21 cellular contexts compared by ENCODE assay signal in genomic region chr1:216293673-216294072, GRCh38.
DNase-seq lines count a peak whose midpoint lies in the region; ATAC-seq and TF ChIP-seq lines count a peak whose summit lies in the region.
"Had no signal": no experiment of that assay in that cellular context is flagged by ENCODE, and none has a peak within 500 bp of the region (broad histone marks: within the 10 kb centered on the region; RNA-seq: fewer than 3 reads in every experiment).

No MANE protein-coding gene starts in this region.

- H3K27ac ChIP-seq in AG04450 (ENCODE audit: low read depth, low read length) (no peak overlapping the region), left lung (no peak overlapping the region)
- H3K27ac ChIP-seq: C4-2B, epithelial cell of prostate, KMS-11, PC-9, right lobe of liver, suprapubic skin, vagina had no signal

- DNase-seq in AG04450 (ENCODE audit: low read depth, low spot score), result peak; percentile 55
- DNase-seq in HS-5 (ENCODE audit: low read depth), result peak; percentile 35
- peak; percentile 88 for DNase-seq in adipocyte (ENCODE audit: low read depth)
- peak; percentile 6 for DNase-seq in fibroblast of peridontal ligament (ENCODE audit: extremely low read depth)
- no peak for DNase-seq in activated gamma-delta T cell treated with Interleukin-2 at 50 U/mL for 16 hours
- no peak for DNase-seq in left lung
- DNase-seq in NCI-H1105 (lab: John Stamatoyannopoulos, UW), result no peak
- DNase-seq: activated CD4-positive, alpha-beta T cell treated with anti-CD3 and anti-CD28 coated beads, Interleukin-2, amount 10 ng/mL, durations not matched to agents 24 days and 14 days; DMS 273 treated with DMSO at 0.1 percent for 48 hours; GF-D8; natural killer cell; NCI-H524; PC-9; right lobe of liver; T-helper 1 cell had no signal

- ATAC-seq in left lung (no peak), GM21360 (IDR thresholded peaks at IDR 0.05; ENCODE audit: unreplicated experiment) (no peak)
- ATAC-seq: natural killer cell had no signal

- no peaks in the 10 kb centered on the region for H3K27me3 ChIP-seq in AG04450 (ENCODE audit: control insufficient read depth, insufficient read depth, low read length)
- no peaks in the 10 kb centered on the region for H3K27me3 ChIP-seq in adipocyte (replicated peaks; ENCODE audit: control insufficient read depth, insufficient read depth, low read length)
- no peaks in the 10 kb centered on the region for H3K27me3 ChIP-seq in left lung
- H3K27me3 ChIP-seq: right lobe of liver, suprapubic skin, vagina had no signal

- intact Hi-C loops in left lung (cut with DNase I), result no loop called here

- TF ChIP-seq CTCF in AG04450 (IDR thresholded peaks at IDR 0.05; ENCODE audit: low read depth, low read length) (no peak), left lung (IDR thresholded peaks at IDR 0.05) (no peak)

- no peak overlapping the region for H3K9ac ChIP-seq in adipocyte (ENCODE audit: low read length)
- H3K9ac ChIP-seq: KMS-11 had no signal

- H3K4me1 ChIP-seq in adipocyte (ENCODE audit: control insufficient read depth, insufficient read depth, low read length), result no peaks in the 10 kb centered on the region
- H3K4me1 ChIP-seq in left lung, result no peaks in the 10 kb centered on the region
- H3K4me1 ChIP-seq: right lobe of liver, suprapubic skin, vagina had no signal

- POLR2A ChIA-PET in AG04450 (lab: Yijun Ruan, JAX), result no interaction called here

- H3K4me3 ChIP-seq in AG04450 (ENCODE audit: low read depth, low read length) (no peak overlapping the region), adipocyte (ENCODE audit: low read length) (no peak overlapping the region), left lung (no peak overlapping the region)
- H3K4me3 ChIP-seq: PC-9, right lobe of liver, suprapubic skin, vagina had no signal

- H3K36me3 ChIP-seq in adipocyte (ENCODE audit: control insufficient read depth, insufficient read depth, low read length, severe bottlenecking) (no peaks in the 10 kb centered on the region), left lung (no peaks in the 10 kb centered on the region)
- H3K36me3 ChIP-seq: right lobe of liver, suprapubic skin, vagina had no signal

- CTCF ChIA-PET in AG04450 (lab: Charles Lee), result no interaction called here

- H3K9me3 ChIP-seq in AG04450 (ENCODE audit: control insufficient read depth, insufficient read depth, low read length), result no peaks in the 10 kb centered on the region
- H3K9me3 ChIP-seq in adipocyte (ENCODE audit: control insufficient read depth, low read length), result no peaks in the 10 kb centered on the region
- H3K9me3 ChIP-seq in left lung, result no peaks in the 10 kb centered on the region
- H3K9me3 ChIP-seq: right lobe of liver, suprapubic skin, vagina had no signal

Comparison
In these comparisons a context has a peak if more than half of its experiments do, and no peak if none do; other contexts are left out.
1. DNase-seq: peak in AG04450 (single experiment), HS-5 (single experiment), adipocyte (single experiment) and fibroblast of peridontal ligament (single experiment); none in activated gamma-delta T cell treated with Interleukin-2 at 50 U/mL for 16 hours (single experiment), left lung (0 of 2) and NCI-H1105 (single experiment).